14 cellular contexts compared by ENCODE assay signal in genomic region chr12:52442600-52443061, GRCh38. TPM values are rescaled to one million over a fixed set of nuclear protein-coding genes. Genes with fewer than 3 reads are reported as not detected.
DNase-seq lines count a peak whose midpoint lies in the region; ATAC-seq, FAIRE-seq and TF ChIP-seq lines count a peak whose summit lies in the region.
"Had no signal": no experiment of that assay in that cellular context is flagged by ENCODE, and none has a peak within 500 bp of the region (broad histone marks: within the 10 kb centered on the region; RNA-seq: fewer than 3 reads in every experiment).

No MANE protein-coding gene starts in this region.

- no peak for TF ChIP-seq POLR2A in HCT116 (IDR thresholded peaks at IDR 0.05; ENCODE audit: borderline replicate concordance, extremely low read depth, insufficient read depth, insufficient read length)

- peaks cover 41% of the 10 kb centered on the region for H3K4me1 Mint-ChIP-seq in astrocyte (ENCODE audit: low read depth, unreplicated experiment)
- H3K4me1 Mint-ChIP-seq in activated naive CD8-positive, alpha-beta T cell treated with anti-CD3 and anti-CD28 coated beads for 36 hours, result no peaks in the 10 kb centered on the region

- RAD21 ChIA-PET in HCT116 (lab: Charles Lee; ENCODE audit: low non-redundant PET in 1 of 2, low total read pairs in 2 of 2, uncharacterized antibody in 2 of 2, unreplicated experiment in 2 of 2), result interaction anchor here in 1 of 2 experiments (0.6 kb wide), 1 partner anchor 119 kb away, joined by 3 read pairs; no protein-coding TSS in a partner anchor

- TF ChIP-seq RAD21 in HCT116 (IDR thresholded peaks at IDR 0.05; ENCODE audit: low read depth), result peak; percentile 63; the same call in 1 of the 2 replicates

- no CpG with 5 or more reads among the region's 6 CpGs for WGBS in iPS DF 6.9 (ENCODE audit: insufficient coverage, insufficient read length)

- H3K27ac Mint-ChIP-seq in astrocyte (ENCODE audit: unreplicated experiment), result peak overlapping the region; percentile 96
- no peak overlapping the region for H3K27ac Mint-ChIP-seq in activated naive CD8-positive, alpha-beta T cell treated with anti-CD3 and anti-CD28 coated beads for 36 hours

- no peaks in the 10 kb centered on the region for H4K20me1 ChIP-seq in HCT116 (ENCODE audit: insufficient read depth)
- H4K20me1 ChIP-seq in astrocyte (ENCODE audit: insufficient read depth, low read length), result no peaks in the 10 kb centered on the region

- CTCF ChIA-PET in HCT116 (lab: Charles Lee), result interaction anchor here (2.8 kb wide), 1 partner anchor 47 kb away, joined by 9 read pairs; no protein-coding TSS in a partner anchor

- intact Hi-C loops in HCT116 (cut with micrococcal nuclease), result no loop called here

- H3K79me2 ChIP-seq in HCT116 (ENCODE audit: insufficient read depth, low read length) (no peaks in the 10 kb centered on the region), astrocyte (ENCODE audit: insufficient read depth, low read length) (no peaks in the 10 kb centered on the region)

- H3K4me2 ChIP-seq in HCT116 (ENCODE audit: low read length) (peak overlapping the region; percentile 68), astrocyte (ENCODE audit: low read length) (peak overlapping the region; percentile 74)

- no TSS peak for BruUV-seq in HCT116 (replicated peaks; lab: Mats Ljungman, UMichigan)

- TF ChIP-seq CTCF in HCT116 (IDR thresholded peaks at IDR 0.05 in 2 of 3, conservative IDR thresholded peaks at IDR 0.05 in 1 of 3; ENCODE audit: borderline replicate concordance in 1 of 3, insufficient read depth in 1 of 3, low read depth in 2 of 3, low read length in 2 of 3) (peak; percentile 21 to 28 (median 22); a peak in 1 of 6 replicates), astrocyte (IDR thresholded peaks at IDR 0.05; ENCODE audit: insufficient read depth, low read depth, low read length) (peak; percentile 23)

- H2AFZ ChIP-seq in HCT116 (ENCODE audit: low read depth, low read length, poor library complexity, severe bottlenecking) (no peak overlapping the region), astrocyte (ENCODE audit: low read depth, low read length) (no peak overlapping the region)

- in situ Hi-C loops in ACHN (cut with HindIII; ENCODE audit: low pct_ligation_motif_present, low pct_unique_long_range_greater_than_20kb, low sequenced_read_pairs), result no loop called here

- DNase-seq in ACHN, result peak; percentile 86
- DNase-seq in HCT116 (ENCODE audit: low read depth, low spot score), result peak; percentile 59
- DNase-seq in astrocyte (ENCODE audit: low read depth), result peak; percentile 95
- DNase-seq in iPS DF 6.9 (ENCODE audit: low read depth, low spot score), result peak; percentile 11
- DNase-seq in NCI-H1092 treated with DMSO at 0.1 percent for 48 hours (lab: John Stamatoyannopoulos, UW), result no peak
- DNase-seq in activated naive CD8-positive, alpha-beta T cell treated with anti-CD3 and anti-CD28 coated beads for 36 hours, result no peak
- no peak for DNase-seq in stimulated activated CD4-positive, alpha-beta T cell treated with anti-CD3 and anti-CD28 coated beads, Interleukin-4, amount 100 ng/mL, for 1 hour
- DNase-seq: NCI-H1417 had no signal

- H3K27me3 ChIP-seq in HCT116 (ENCODE audit: insufficient read depth, low read length) (no peaks in the 10 kb centered on the region), astrocyte (ENCODE audit: insufficient read depth, low read length) (no peaks in the 10 kb centered on the region), iPS DF 6.9 (ENCODE audit: control insufficient read depth, insufficient read depth, low read length) (no peaks in the 10 kb centered on the region)

- H3K4me3 ChIP-seq in HCT116 (replicated peaks in 1 of 2; ENCODE audit: low read depth in 1 of 2, low read length in 2 of 2) (peak overlapping the region in 1 of 2 experiments; percentile 1; a peak in 1 of 4 replicates), astrocyte (ENCODE audit: insufficient read depth, low read depth, low read length) (peak overlapping the region; percentile 9), iPS DF 6.9 (ENCODE audit: low read length) (no peak overlapping the region)
- H3K4me3 ChIP-seq: coronary artery, SJSA1 had no signal

- H3K9me3 Mint-ChIP-seq in astrocyte (ENCODE audit: unreplicated experiment), result no peaks in the 10 kb centered on the region
- no peaks in the 10 kb centered on the region for H3K9me3 Mint-ChIP-seq in activated naive CD8-positive, alpha-beta T cell treated with anti-CD3 and anti-CD28 coated beads for 36 hours

- H3K27me3 Mint-ChIP-seq in astrocyte (ENCODE audit: low read depth, unreplicated experiment), result peaks cover 6% of the 10 kb centered on the region
- peaks cover 30% of the 10 kb centered on the region for H3K27me3 Mint-ChIP-seq in activated naive CD8-positive, alpha-beta T cell treated with anti-CD3 and anti-CD28 coated beads for 36 hours

- no peaks in the 10 kb centered on the region for H3K9me2 ChIP-seq in HCT116 (ENCODE audit: insufficient read depth)

- H3K36me3 ChIP-seq in HCT116 (ENCODE audit: control insufficient read depth in 1 of 2, insufficient read depth in 2 of 2, low read length in 2 of 2), result no peaks in the 10 kb centered on the region
- H3K36me3 ChIP-seq in astrocyte (ENCODE audit: insufficient read depth, low read length), result no peaks in the 10 kb centered on the region
- H3K36me3 ChIP-seq in iPS DF 6.9 (ENCODE audit: control insufficient read depth, insufficient read depth, low read length), result no peaks in the 10 kb centered on the region
- H3K36me3 ChIP-seq: SJSA1 had no signal

- peak; percentile 67 for ATAC-seq in HCT116
- ATAC-seq in GM19395 (IDR thresholded peaks at IDR 0.05; ENCODE audit: unreplicated experiment), result no peak

- H3K4me1 ChIP-seq in HCT116 (ENCODE audit: control insufficient read depth in 1 of 2, insufficient read depth in 2 of 2, low read length in 2 of 2) (peaks cover 28 to 67% of the 10 kb centered on the region in 2 experiments), astrocyte (ENCODE audit: insufficient read depth, low read length) (peaks cover 41% of the 10 kb centered on the region), iPS DF 6.9 (ENCODE audit: control insufficient read depth, insufficient read depth, low read length) (peaks cover 3% of the 10 kb centered on the region)

- H3K36me3 Mint-ChIP-seq in astrocyte (ENCODE audit: low read depth, unreplicated experiment), result no peaks in the 10 kb centered on the region
- H3K36me3 Mint-ChIP-seq in activated naive CD8-positive, alpha-beta T cell treated with anti-CD3 and anti-CD28 coated beads for 36 hours, result no peaks in the 10 kb centered on the region

- POLR2A ChIA-PET in HCT116 (lab: Charles Lee), result no interaction called here

- H3K9me3 ChIP-seq in HCT116 (ENCODE audit: control insufficient read depth in 1 of 2, insufficient read depth in 1 of 2, low read depth in 1 of 2, low read length in 2 of 2) (no peaks in the 10 kb centered on the region), astrocyte (ENCODE audit: insufficient read depth, low read depth, low read length) (no peaks in the 10 kb centered on the region), iPS DF 6.9 (ENCODE audit: control insufficient read depth, insufficient read depth, low read length) (no peaks in the 10 kb centered on the region)
- H3K9me3 ChIP-seq: SJSA1 had no signal

- peak overlapping the region; percentile 37; the same call in 1 of the 2 replicates for H3K27ac ChIP-seq in HCT116 (ENCODE audit: low read depth, low read length)
- peak overlapping the region; percentile 94 for H3K27ac ChIP-seq in astrocyte (ENCODE audit: low read depth, low read length)
- H3K27ac ChIP-seq in iPS DF 6.9 (ENCODE audit: low read length), result no peak overlapping the region
- H3K27ac ChIP-seq: coronary artery, SJSA1 had no signal

- peak overlapping the region; percentile 47 for H3K9ac ChIP-seq in HCT116 (ENCODE audit: low read length)
- peak overlapping the region; percentile 70 for H3K9ac ChIP-seq in astrocyte (ENCODE audit: low read length)

- peak; percentile 81 for FAIRE-seq in astrocyte (lab: Jason Lieb, UNC)

- H3K4me3 Mint-ChIP-seq in astrocyte (ENCODE audit: unreplicated experiment), result peak overlapping the region; percentile 2
- H3K4me3 Mint-ChIP-seq in activated naive CD8-positive, alpha-beta T cell treated with anti-CD3 and anti-CD28 coated beads for 36 hours, result no peak overlapping the region

TF ChIP-seq in HCT116, 20 proteins besides CTCF, POLR2A, EP300 and RAD21 (continues in another document):
- TF ChIP-seq ZBTB33 (IDR thresholded peaks at IDR 0.05; ENCODE audit: extremely low read depth, insufficient replicate concordance, low read length), result no peak
- TF ChIP-seq TCF7L2 (IDR thresholded peaks at IDR 0.05; ENCODE audit: borderline replicate concordance, extremely low read depth, insufficient read depth, insufficient read length), result no peak
- TF ChIP-seq EZH2 (IDR thresholded peaks at IDR 0.05), result no peak

RNA-seq across cellular contexts. Expression of gene KRT75, which starts 8.5 kb away (rescaled TPM):
- total RNA-seq in HCT116 (2021; ENCODE audit: unreplicated experiment) (not detected), astrocyte (not detected in 2 replicates)
- polyA plus RNA-seq in HCT116 (2012), result not detected in 2 replicates
- total RNA-seq in activated naive CD8-positive, alpha-beta T cell treated with anti-CD3 and anti-CD28 coated beads for 36 hours, result not detected
- total RNA-seq: liver, SJSA1, skeletal muscle tissue, subcutaneous adipose tissue had no signal
- polyA plus RNA-seq: liver had no signal

RNA-seq across cellular contexts. Expression of gene KRT6B, which starts 9.3 kb away (rescaled TPM):
- total RNA-seq in HCT116 (2021; ENCODE audit: unreplicated experiment) (not detected), astrocyte (not detected in 2 replicates)
- polyA plus RNA-seq in HCT116 (2012), result 0.03 and 0.06 TPM in 2 replicates
- not detected for total RNA-seq in activated naive CD8-positive, alpha-beta T cell treated with anti-CD3 and anti-CD28 coated beads for 36 hours
- total RNA-seq: SJSA1, skeletal muscle tissue, subcutaneous adipose tissue had no signal
- polyA plus RNA-seq: liver had no signal

RNA-seq across cellular contexts. Expression of gene KRT6C, which starts 31.0 kb away (rescaled TPM):
- total RNA-seq in HCT116 (2021; ENCODE audit: unreplicated experiment) (not detected), astrocyte (not detected in 2 replicates)
- 0.04 TPM in 1 of 2 replicates, not detected in the other for polyA plus RNA-seq in HCT116 (2012)
- total RNA-seq in activated naive CD8-positive, alpha-beta T cell treated with anti-CD3 and anti-CD28 coated beads for 36 hours, result not detected
- total RNA-seq: SJSA1, skeletal muscle tissue, subcutaneous adipose tissue had no signal
- polyA plus RNA-seq: liver had no signal

RNA-seq across cellular contexts. Expression of gene KRT82, which starts 36.5 kb away (rescaled TPM):
- total RNA-seq in HCT116 (2021; ENCODE audit: unreplicated experiment) (not detected), astrocyte (not detected in 2 replicates)
- polyA plus RNA-seq in HCT116 (2012), result not detected in 2 replicates
- total RNA-seq in activated naive CD8-positive, alpha-beta T cell treated with anti-CD3 and anti-CD28 coated beads for 36 hours, result not detected
- total RNA-seq: liver, SJSA1, skeletal muscle tissue, subcutaneous adipose tissue had no signal
- polyA plus RNA-seq: liver had no signal

RNA-seq across cellular contexts. Expression of gene KRT6A, which starts 50.4 kb away (rescaled TPM):
- total RNA-seq in HCT116 (2021; ENCODE audit: unreplicated experiment) (0.66 TPM), astrocyte (0.95 and 1.4 TPM in 2 replicates)
- polyA plus RNA-seq in HCT116 (2012), result 0.61 and 0.90 TPM in 2 replicates
- not detected for total RNA-seq in activated naive CD8-positive, alpha-beta T cell treated with anti-CD3 and anti-CD28 coated beads for 36 hours
- total RNA-seq: SJSA1 had no signal

Comparison
In these comparisons a context has a peak if more than half of its experiments do, and no peak if none do; other contexts are left out.
1. DNase-seq: peak in ACHN (single experiment), HCT116 (single experiment), astrocyte (single experiment) and iPS DF 6.9 (single experiment); none in NCI-H1092 treated with DMSO at 0.1 percent for 48 hours (single experiment), activated naive CD8-positive, alpha-beta T cell treated with anti-CD3 and anti-CD28 coated beads for 36 hours (single experiment) and stimulated activated CD4-positive, alpha-beta T cell treated with anti-CD3 and anti-CD28 coated beads, Interleukin-4, amount 100 ng/mL, for 1 hour (single experiment).